In the genomic region with DNA sequence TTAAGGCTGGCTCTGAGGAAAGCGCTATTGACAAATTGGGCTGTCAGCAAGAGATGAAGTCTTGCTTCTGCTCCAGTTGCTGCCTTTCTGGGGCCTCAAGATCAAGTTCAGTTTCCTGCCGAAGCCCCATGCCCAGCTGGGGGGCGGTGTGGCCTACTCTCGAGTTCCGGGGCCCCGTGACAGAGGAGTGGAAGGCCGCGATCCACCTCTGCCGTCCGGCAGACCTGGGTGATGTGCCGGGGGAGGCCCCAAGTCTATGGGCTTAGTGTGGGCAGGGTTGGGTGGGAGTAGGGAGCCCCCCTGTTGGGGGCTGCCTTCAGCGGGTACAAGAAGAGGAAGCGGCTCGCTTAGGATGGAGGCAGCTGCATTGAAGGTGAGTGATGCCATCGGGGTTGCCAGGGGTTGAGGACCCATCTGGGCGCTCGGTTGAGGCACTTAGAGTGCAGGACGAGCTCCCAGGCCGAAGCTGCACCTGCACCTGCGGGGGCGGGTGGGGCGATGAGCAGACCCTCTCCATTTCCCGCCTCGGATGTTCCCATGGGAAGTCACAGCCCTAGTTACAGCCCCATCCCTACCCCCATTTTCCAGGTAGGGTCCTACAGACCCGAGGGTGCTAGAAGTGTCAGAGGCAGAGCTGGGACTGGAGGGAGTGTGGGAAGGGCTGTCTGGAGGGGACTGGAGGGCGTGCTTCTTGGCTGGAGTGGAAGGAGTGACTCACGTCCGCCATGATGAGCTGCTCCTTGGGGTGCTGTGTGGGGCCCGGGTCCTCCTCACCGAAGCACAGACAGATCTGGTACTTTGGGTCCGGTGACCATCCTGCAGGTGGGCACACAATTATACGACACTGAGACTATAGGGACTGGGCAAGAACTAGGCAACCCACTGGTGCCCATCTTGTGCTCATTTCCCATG, we compare ENCODE assay signal across 18 cellular contexts. TPM values are rescaled to one million over a fixed set of nuclear protein-coding genes. Genes with fewer than 3 reads are reported as not detected.
DNase-seq lines count a peak whose midpoint lies in the region; ATAC-seq and TF ChIP-seq lines count a peak whose summit lies in the region.
"Had no signal": no experiment of that assay in that cellular context is flagged by ENCODE, and none has a peak within 500 bp of the region (broad histone marks: within the 10 kb centered on the region; RNA-seq: fewer than 3 reads in every experiment).

No MANE protein-coding gene starts in this region.

- H3K4me3 Mint-ChIP-seq in activated naive CD4-positive, alpha-beta T cell treated with anti-CD3 and anti-CD28 coated beads, Interleukin-2, amount 10 ng/mL, durations not matched to agents 7 days and 5 days = no peak overlapping the region
- no peak overlapping the region for H3K4me3 Mint-ChIP-seq in effector memory CD8-positive, alpha-beta T cell
- H3K4me3 Mint-ChIP-seq: CD4-positive, alpha-beta memory T cell had no signal

- H3K14ac ChIP-seq in neuronal stem cell (ENCODE audit: low read length) = peak overlapping the region; percentile 49

- H2AFZ ChIP-seq in neuronal stem cell (ENCODE audit: low read length) = no peak overlapping the region

- H3K27ac ChIP-seq in RWPE2 (ENCODE audit: poor library complexity, severe bottlenecking) (no peak overlapping the region), neuronal stem cell (replicated peaks; ENCODE audit: low read length) (no peak overlapping the region)
- H3K27ac ChIP-seq: 22Rv1, A549, BLaER1 had no signal

- H2BK120ac ChIP-seq in neuronal stem cell (ENCODE audit: low read depth, low read length) = no peak overlapping the region

- no peak for ATAC-seq in RWPE2 (ENCODE audit: low read depth)
- no peak for ATAC-seq in effector memory CD8-positive, alpha-beta T cell (replicated peaks)
- ATAC-seq: A549, GM12878 had no signal

- no peaks in the 10 kb centered on the region for H3K4me1 ChIP-seq in RWPE2 (ENCODE audit: insufficient read depth, poor library complexity, severe bottlenecking)
- H3K4me1 ChIP-seq in neuronal stem cell (ENCODE audit: control insufficient read depth in 2 of 2, insufficient read depth in 1 of 2, low read depth in 1 of 2, low read length in 2 of 2) = peaks cover 13 to 21% of the 10 kb centered on the region in 2 donors
- H3K4me1 ChIP-seq: HAP-1 had no signal

- no peaks in the 10 kb centered on the region for H3K4me1 Mint-ChIP-seq in activated naive CD4-positive, alpha-beta T cell treated with anti-CD3 and anti-CD28 coated beads, Interleukin-2, amount 10 ng/mL, durations not matched to agents 7 days and 5 days
- H3K4me1 Mint-ChIP-seq in effector memory CD8-positive, alpha-beta T cell (ENCODE audit: low read depth in 2 of 2) = no peaks in the 10 kb centered on the region
- H3K4me1 Mint-ChIP-seq: CD14-positive monocyte; CD4-positive, alpha-beta memory T cell had no signal

- no peak for DNase-seq in activated naive CD4-positive, alpha-beta T cell treated with anti-CD3 and anti-CD28 coated beads, Interleukin-2, amount 10 ng/mL, durations not matched to agents 7 days and 5 days
- DNase-seq in activated naive CD4-positive, alpha-beta T cell (lab: John Stamatoyannopoulos, UW) = no peak
- DNase-seq in RWPE2 (ENCODE audit: low spot score) (peak; percentile 80), neuronal stem cell (ENCODE audit: low spot score) (no peak), AML-193 (lab: John Stamatoyannopoulos, UW) (no peak)
- no peak for DNase-seq in effector memory CD8-positive, alpha-beta T cell
- DNase-seq: CD4-positive, alpha-beta memory T cell; DMS153; DMS79; GF-D8; IMR-90; KBM-7 had no signal

- peak overlapping the region; percentile 73 for H2BK15ac ChIP-seq in neuronal stem cell (ENCODE audit: low read length)

- H2AK5ac ChIP-seq in neuronal stem cell (ENCODE audit: low read depth, low read length) = peak overlapping the region; percentile 56

- no peak overlapping the region for H2BK5ac ChIP-seq in neuronal stem cell (ENCODE audit: low read length)

- no peak overlapping the region for H3K4me3 ChIP-seq in RWPE2 (ENCODE audit: severe bottlenecking)
- no peak overlapping the region for H3K4me3 ChIP-seq in neuronal stem cell (ENCODE audit: low read length in 2 of 2)
- H3K4me3 ChIP-seq: A549, BLaER1, GM12878, HAP-1 had no signal

- peaks cover 67% of the 10 kb centered on the region for H3K27me3 Mint-ChIP-seq in activated naive CD4-positive, alpha-beta T cell treated with anti-CD3 and anti-CD28 coated beads, Interleukin-2, amount 10 ng/mL, durations not matched to agents 7 days and 5 days
- peaks cover 20 to 24% of the 10 kb centered on the region in 2 donors for H3K27me3 Mint-ChIP-seq in effector memory CD8-positive, alpha-beta T cell

- H3K23ac ChIP-seq in neuronal stem cell (ENCODE audit: low read depth, low read length, poor library complexity) = no peak overlapping the region

- no peak overlapping the region for H3K18ac ChIP-seq in neuronal stem cell (ENCODE audit: low read length)

- CTCF ChIA-PET in activated naive CD4-positive, alpha-beta T cell treated with anti-CD3 and anti-CD28 coated beads, Interleukin-2, amount 10 ng/mL, durations not matched to agents 7 days and 5 days (lab: Charles Lee) = interaction anchor here (1.0 to 5.8 kb wide), 7 partner anchors 7 to 187 kb away, joined by 3 to 51 read pairs (median 8); no protein-coding TSS in a partner anchor

- no peak overlapping the region for H3K9ac ChIP-seq in neuronal stem cell (ENCODE audit: low read depth, low read length, poor library complexity)
- H3K9ac ChIP-seq: BLaER1 had no signal

- H3K27me3 ChIP-seq in RWPE2 (ENCODE audit: insufficient read depth, poor library complexity, severe bottlenecking) (peaks cover 17% of the 10 kb centered on the region), neuronal stem cell (ENCODE audit: control insufficient read depth in 3 of 3, insufficient read depth in 3 of 3, low read depth in 1 of 3, low read length in 3 of 3) (peaks cover 0 to 33% (median 15%) of the 10 kb centered on the region in 3 experiments)
- H3K27me3 ChIP-seq: BLaER1 had no signal

- H2BK12ac ChIP-seq in neuronal stem cell (ENCODE audit: low read length) = no peak overlapping the region

- H3K4ac ChIP-seq in neuronal stem cell (ENCODE audit: low read length) = no peak overlapping the region

- H3K36me3 ChIP-seq in RWPE2 (ENCODE audit: low read depth) (no peaks in the 10 kb centered on the region), neuronal stem cell (replicated peaks in 1 of 2; ENCODE audit: control insufficient read depth in 2 of 2, insufficient read depth in 2 of 2, low read length in 2 of 2) (no peaks in the 10 kb centered on the region)
- H3K36me3 ChIP-seq: BLaER1, HAP-1 had no signal

- H3K36me3 Mint-ChIP-seq in activated naive CD4-positive, alpha-beta T cell treated with anti-CD3 and anti-CD28 coated beads, Interleukin-2, amount 10 ng/mL, durations not matched to agents 7 days and 5 days = no peaks in the 10 kb centered on the region
- H3K36me3 Mint-ChIP-seq in effector memory CD8-positive, alpha-beta T cell (ENCODE audit: insufficient read depth) = no peaks in the 10 kb centered on the region
- H3K36me3 Mint-ChIP-seq: CD14-positive monocyte; CD4-positive, alpha-beta memory T cell had no signal

- no peaks in the 10 kb centered on the region for H3K79me1 ChIP-seq in neuronal stem cell (ENCODE audit: low read depth, low read length)

- peak overlapping the region; percentile 13 for H3K27ac Mint-ChIP-seq in activated naive CD4-positive, alpha-beta T cell treated with anti-CD3 and anti-CD28 coated beads, Interleukin-2, amount 10 ng/mL, durations not matched to agents 7 days and 5 days
- H3K27ac Mint-ChIP-seq in effector memory CD8-positive, alpha-beta T cell = no peak overlapping the region
- H3K27ac Mint-ChIP-seq: CD14-positive monocyte; CD4-positive, alpha-beta memory T cell had no signal

- H3K4me2 ChIP-seq in neuronal stem cell (ENCODE audit: insufficient read depth, low read length, poor library complexity, severe bottlenecking) = no peak overlapping the region
- H3K4me2 ChIP-seq: A549, BLaER1 had no signal

- H4K8ac ChIP-seq in neuronal stem cell (ENCODE audit: low read depth, low read length) = no peak overlapping the region

- no peaks in the 10 kb centered on the region for H3K9me3 Mint-ChIP-seq in activated naive CD4-positive, alpha-beta T cell treated with anti-CD3 and anti-CD28 coated beads, Interleukin-2, amount 10 ng/mL, durations not matched to agents 7 days and 5 days
- no peaks in the 10 kb centered on the region for H3K9me3 Mint-ChIP-seq in effector memory CD8-positive, alpha-beta T cell
- H3K9me3 Mint-ChIP-seq: CD4-positive, alpha-beta memory T cell had no signal

- no peak overlapping the region for H4K91ac ChIP-seq in neuronal stem cell (ENCODE audit: low read depth, low read length, poor library complexity)

- no CpG with 5 or more reads among the region's 32 CpGs for WGBS in neuronal stem cell (ENCODE audit: extremely low coverage in 2 of 2, insufficient read length in 2 of 2, insufficient replicate concordance in 1 of 2), 2 donors

- TF ChIP-seq CTCF in RWPE2 (IDR thresholded peaks at IDR 0.05; ENCODE audit: poor library complexity, severe bottlenecking) = no peak

- H3K9me3 ChIP-seq in RWPE2 (ENCODE audit: severe bottlenecking) (no peaks in the 10 kb centered on the region), neuronal stem cell (replicated peaks in 1 of 2; ENCODE audit: control insufficient read depth in 2 of 2, insufficient read depth in 1 of 2, low read depth in 1 of 2, low read length in 2 of 2) (no peaks in the 10 kb centered on the region)
- H3K9me3 ChIP-seq: A549, BLaER1, HAP-1 had no signal

RNA-seq across cellular contexts. Expression of a gene that starts 2.9 kb away (rescaled TPM):
- polyA plus RNA-seq in neuronal stem cell (2013, experiment 1 of 2) = 1.1 TPM
- 0.84 TPM for polyA plus RNA-seq in neuronal stem cell (2013, experiment 2 of 2)
- polyA plus RNA-seq: CD14-positive monocyte; CD4-positive, alpha-beta memory T cell; GM12878; IMR-90 had no signal

RNA-seq across cellular contexts. Expression of a gene that starts 22.0 kb away (rescaled TPM):
- 2.1 TPM for polyA plus RNA-seq in neuronal stem cell (2013, experiment 1 of 2)
- polyA plus RNA-seq in neuronal stem cell (2013, experiment 2 of 2) = 2.1 TPM
- polyA plus RNA-seq: CD14-positive monocyte; CD4-positive, alpha-beta memory T cell; IMR-90 had no signal

RNA-seq across cellular contexts. Expression of a gene that starts 22.1 kb away (rescaled TPM):
- 0.38 TPM for polyA plus RNA-seq in neuronal stem cell (2013, experiment 1 of 2)
- 0.48 TPM for polyA plus RNA-seq in neuronal stem cell (2013, experiment 2 of 2)
- polyA plus RNA-seq: CD14-positive monocyte, IMR-90 had no signal

RNA-seq across cellular contexts. Expression of a gene that starts 29.2 kb away (rescaled TPM):
- polyA plus RNA-seq in neuronal stem cell (2013, experiment 1 of 2) = 0.54 TPM
- polyA plus RNA-seq in neuronal stem cell (2013, experiment 2 of 2) = 0.48 TPM
- polyA plus RNA-seq: CD14-positive monocyte; CD4-positive, alpha-beta memory T cell had no signal
